21 cellular contexts compared by ENCODE assay signal in genomic region chr2:198328454-198328853, GRCh38.
DNase-seq lines count a peak whose midpoint lies in the region; ATAC-seq, FAIRE-seq and TF ChIP-seq lines count a peak whose summit lies in the region.
"Had no signal": no experiment of that assay in that cellular context is flagged by ENCODE, and none has a peak within 500 bp of the region (broad histone marks: within the 10 kb centered on the region; RNA-seq: fewer than 3 reads in every experiment).

No MANE protein-coding gene starts in this region.

- CTCF ChIA-PET in HepG2 (lab: Yijun Ruan, JAX; ENCODE audit: low intra/inter-chr PET ratio, low total read pairs): no interaction called here

- intact Hi-C loops in HepG2 (cut with micrococcal nuclease; ENCODE audit: unreplicated experiment) (no loop called here), right lobe of liver (cut with DNase I) (no loop called here)

- FAIRE-seq in HepG2 (lab: Jason Lieb, UNC) (no peak), frontal cortex (lab: Jason Lieb, UNC) (peak; percentile 33)
- FAIRE-seq: D721Med, G401.6, GM12891, GM19239 had no signal

- TF ChIP-seq POLR2A in HepG2 (IDR thresholded peaks at IDR 0.05; ENCODE audit: insufficient read depth in 1 of 2, low read depth in 2 of 2, low read length in 2 of 2): no peak
- no peak for TF ChIP-seq POLR2A in right lobe of liver (IDR thresholded peaks at IDR 0.05)

- no peak overlapping the region for H3K4me3 ChIP-seq in HepG2 (replicated peaks in 1 of 3; ENCODE audit: insufficient read depth in 1 of 3, low read depth in 2 of 3, low read length in 3 of 3)
- no peak overlapping the region for H3K4me3 ChIP-seq in right lobe of liver
- no peak overlapping the region for H3K4me3 ChIP-seq in Loucy (ENCODE audit: low read length, poor library complexity, severe bottlenecking)
- H3K4me3 ChIP-seq: BLaER1 had no signal

- no peak for DNase-seq in HepG2 (ENCODE audit: low spot score)
- no peak for DNase-seq in right lobe of liver
- DNase-seq in frontal cortex (ENCODE audit: low spot score in 2 of 2): no peak
- DNase-seq in Kasumi-1 (lab: John Stamatoyannopoulos, UW): no peak
- no peak for DNase-seq in SHP77 treated with DMSO at 0.1 percent for 48 hours (lab: John Stamatoyannopoulos, UW)
- DNase-seq: ACHN; BE2C; C1 segment of cervical spinal cord; Caco-2; Calu3; CD4-positive, alpha-beta memory T cell; CD4-positive, CD25-positive, alpha-beta regulatory T cell; DMS79 treated with DMSO at 0.1 percent for 48 hours; GF-D8 had no signal

- H4K20me1 ChIP-seq in HepG2 (ENCODE audit: insufficient read depth, low read length) (no peaks in the 10 kb centered on the region), Loucy (ENCODE audit: insufficient read depth, low read length, poor library complexity, severe bottlenecking) (no peaks in the 10 kb centered on the region)
- H4K20me1 ChIP-seq: BLaER1 had no signal

- H3K27ac ChIP-seq in HepG2 (ENCODE audit: extremely low read length, insufficient read depth, low read length) (no peak overlapping the region), right lobe of liver (no peak overlapping the region)
- H3K27ac ChIP-seq: 22Rv1 had no signal

- 3% methylated on average over 2 of the region's 2 CpGs for WGBS in HepG2 (ENCODE audit: low lambda C conversion rate)
- WGBS in right lobe of liver (ENCODE audit: insufficient coverage, low coverage, low lambda C conversion rate, missing lambda C conversion rate): 65% methylated on average over 2 of the region's 2 CpGs

- TF ChIP-seq EP300 in HepG2 (IDR thresholded peaks at IDR 0.05; ENCODE audit: low read depth in 2 of 2, low read length in 2 of 2) (no peak), HepG2 (CRISPR knock-in tag; IDR thresholded peaks at IDR 0.05; ENCODE audit: borderline replicate concordance) (no peak)

- H3K79me2 ChIP-seq in HepG2 (ENCODE audit: insufficient read depth, low read length) (no peaks in the 10 kb centered on the region), Loucy (ENCODE audit: insufficient read depth, low read length) (no peaks in the 10 kb centered on the region)

- TF ChIP-seq CTCF in HepG2 (CRISPR knock-in tag; IDR thresholded peaks at IDR 0.05): no peak
- no peak for TF ChIP-seq CTCF in right lobe of liver (IDR thresholded peaks at IDR 0.05)
- TF ChIP-seq CTCF in Loucy (conservative IDR thresholded peaks at IDR 0.05; ENCODE audit: low read length): no peak

- in situ Hi-C loops in HepG2 (cut with HindIII; ENCODE audit: extremely low pct_ligation_motif_present, low pct_unique_long_range_greater_than_20kb): no loop called here

- no peaks in the 10 kb centered on the region for H3K4me1 ChIP-seq in HepG2 (ENCODE audit: insufficient read depth, low read length)
- no peaks in the 10 kb centered on the region for H3K4me1 ChIP-seq in right lobe of liver
- H3K4me1 ChIP-seq in Loucy (ENCODE audit: insufficient read depth, low read length, poor library complexity, severe bottlenecking): peaks cover 51% of the 10 kb centered on the region
- H3K4me1 ChIP-seq: BE2C, Caco-2 had no signal

- H2AFZ ChIP-seq in HepG2 (ENCODE audit: low read length) (no peak overlapping the region), Loucy (ENCODE audit: low read length) (no peak overlapping the region)

- H3K27me3 ChIP-seq in HepG2 (ENCODE audit: control insufficient read depth in 1 of 2, insufficient read depth in 2 of 2, low read length in 2 of 2) (no peaks in the 10 kb centered on the region), right lobe of liver (no peaks in the 10 kb centered on the region), Loucy (ENCODE audit: insufficient read depth, low read length, poor library complexity, severe bottlenecking) (no peaks in the 10 kb centered on the region)
- H3K27me3 ChIP-seq: BLaER1 had no signal

- ATAC-seq in HepG2 (no peak), right lobe of liver (no peak)

- H3F3A ChIP-seq in Loucy (ENCODE audit: low read depth): peaks cover 7% of the 10 kb centered on the region; the same call in 1 of the 2 replicates

- H3K9me3 ChIP-seq in HepG2 (ENCODE audit: low read length) (no peaks in the 10 kb centered on the region), right lobe of liver (no peaks in the 10 kb centered on the region), Loucy (ENCODE audit: insufficient read depth, low read depth, low read length) (no peaks in the 10 kb centered on the region)
- H3K9me3 ChIP-seq: BE2C, Caco-2 had no signal

- BruUV-seq in HepG2 (replicated peaks; lab: Mats Ljungman, UMichigan): no TSS peak

- no peak overlapping the region for H3K4me2 ChIP-seq in HepG2 (ENCODE audit: low read depth, low read length)
- H3K4me2 ChIP-seq in Loucy (ENCODE audit: low read depth, low read length, poor library complexity, severe bottlenecking): peak overlapping the region; percentile 11

- no peaks in the 10 kb centered on the region for H3K9me2 ChIP-seq in Loucy (replicated peaks; ENCODE audit: low read depth, low read length)

- TF ChIP-seq RAD21 in HepG2 (CRISPR knock-in tag; IDR thresholded peaks at IDR 0.05): no peak

- H3K36me3 ChIP-seq in HepG2 (replicated peaks in 1 of 2; ENCODE audit: control insufficient read depth in 1 of 2, insufficient read depth in 2 of 2, low read length in 2 of 2) (no peaks in the 10 kb centered on the region), right lobe of liver (no peaks in the 10 kb centered on the region), Loucy (ENCODE audit: insufficient read depth, low read length) (no peaks in the 10 kb centered on the region)
- H3K36me3 ChIP-seq: BE2C, BLaER1 had no signal

- POLR2A ChIA-PET in HepG2 (lab: Yijun Ruan, JAX): no interaction called here

- H3K9ac ChIP-seq in HepG2 (ENCODE audit: insufficient read depth, low read depth, low read length) (no peak overlapping the region), Loucy (ENCODE audit: low read depth, low read length, poor library complexity, severe bottlenecking) (no peak overlapping the region)
- H3K9ac ChIP-seq: BLaER1 had no signal

TF ChIP-seq in HepG2, 621 proteins besides CTCF, POLR2A, EP300 and RAD21:
- TF ChIP-seq MAFF (IDR thresholded peaks at IDR 0.05; ENCODE audit: low read depth, low read length) (peak; percentile 28; the same call in 1 of the 2 replicates), MAFK (conservative IDR thresholded peaks at IDR 0.05 in 1 of 2, IDR thresholded peaks at IDR 0.05 in 1 of 2; ENCODE audit: low read length in 2 of 2) (peak in 1 of 2 experiments; percentile 72; a peak in 3 of 4 replicates), ZNF709 (CRISPR knock-in tag; IDR thresholded peaks at IDR 0.05) (no peak), ISL2 (CRISPR knock-in tag; IDR thresholded peaks at IDR 0.05) (no peak), MAX (IDR thresholded peaks at IDR 0.05) (no peak), THRA (CRISPR knock-in tag; IDR thresholded peaks at IDR 0.05; ENCODE audit: borderline replicate concordance) (no peak), HMGXB3 (CRISPR knock-in tag; IDR thresholded peaks at IDR 0.05; ENCODE audit: borderline replicate concordance) (no peak), TCF12 (IDR thresholded peaks at IDR 0.05) (no peak), TCF12 (CRISPR knock-in tag; IDR thresholded peaks at IDR 0.05) (no peak)
